In genomic region chr19:31282346-31282745, GRCh38 we compare ENCODE assay signal across 1 cellular context.
TF ChIP-seq lines count a peak whose summit lies in the region.

No MANE protein-coding gene starts in this region.

TF ChIP-seq in H1, 55 proteins besides CTCF, POLR2A, EP300 and RAD21:
- TF ChIP-seq CBX5 (IDR thresholded peaks at IDR 0.05; ENCODE audit: low read depth, low read length) = no peak
- TF ChIP-seq RXRA (IDR thresholded peaks at IDR 0.05; ENCODE audit: insufficient read depth, low read depth, low read length) = no peak
- no peak for TF ChIP-seq HDAC2 (IDR thresholded peaks at IDR 0.05; ENCODE audit: borderline replicate concordance in 1 of 2, low read depth in 2 of 2, low read length in 2 of 2)
- no peak for TF ChIP-seq RBBP5 (IDR thresholded peaks at IDR 0.05; ENCODE audit: borderline replicate concordance, low read depth, low read length)
- TF ChIP-seq POU5F1 (IDR thresholded peaks at IDR 0.05; ENCODE audit: low read depth, low read length) = no peak
- TF ChIP-seq KDM4A (IDR thresholded peaks at IDR 0.05; ENCODE audit: low read depth, low read length, severe bottlenecking) = no peak
- TF ChIP-seq CHD7 (IDR thresholded peaks at IDR 0.05; ENCODE audit: insufficient replicate concordance, low read length) = no peak
- TF ChIP-seq E2F6 (IDR thresholded peaks at IDR 0.05) = no peak
- no peak for TF ChIP-seq TAF7 (optimal IDR thresholded peaks at IDR 0.05; ENCODE audit: borderline replicate concordance, low read depth, low read length)
- TF ChIP-seq TBP (IDR thresholded peaks at IDR 0.05; ENCODE audit: low read depth, low read length) = no peak
- TF ChIP-seq SIX5 (IDR thresholded peaks at IDR 0.05; ENCODE audit: low read depth, low read length) = no peak
- no peak for TF ChIP-seq ASH2L (IDR thresholded peaks at IDR 0.05; ENCODE audit: low read length)
